Comparison of ENCODE assay signal across 27 cellular contexts in genomic region chr5:15787676-15788075, GRCh38.
DNase-seq lines count a peak whose midpoint lies in the region; ATAC-seq and TF ChIP-seq lines count a peak whose summit lies in the region.
"Had no signal": no experiment of that assay in that cellular context is flagged by ENCODE, and none has a peak within 500 bp of the region (broad histone marks: within the 10 kb centered on the region; RNA-seq: fewer than 3 reads in every experiment).

No MANE protein-coding gene starts in this region.

- no peak for ATAC-seq in heart right ventricle
- ATAC-seq in left cardiac atrium, result no peak
- ATAC-seq in GM18861 (IDR thresholded peaks at IDR 0.05; ENCODE audit: unreplicated experiment), result no peak
- ATAC-seq: HepG2 had no signal

- H4K20me1 ChIP-seq in SK-N-SH (ENCODE audit: insufficient read depth), result 0 out of 2 replicates have a peak, but pooled peaks cover 3% of the 10 kb centered on the region
- H4K20me1 ChIP-seq: BLaER1 had no signal

- TF ChIP-seq RAD21 in SK-N-SH (IDR thresholded peaks at IDR 0.05; ENCODE audit: low read length), result no peak

- 71 to 77% methylated on average over 2 of the region's 2 CpGs for WGBS in heart right ventricle, 2 donors
- WGBS in SK-N-SH (ENCODE audit: low lambda C conversion rate), result 63% methylated on average over 2 of the region's 2 CpGs

- POLR2A ChIA-PET in SK-N-SH (lab: Yijun Ruan, JAX), result no interaction called here

- DNase-seq in heart right ventricle, result no peak
- no peak for DNase-seq in left cardiac atrium
- no peak for DNase-seq in SK-N-SH
- DNase-seq in cerebellum (ENCODE audit: low spot score), result peak; percentile 70
- DNase-seq in DMS153 treated with DMSO at 0.1 percent for 48 hours (lab: John Stamatoyannopoulos, UW; ENCODE audit: unreplicated experiment), result no peak
- no peak for DNase-seq in activated naive CD4-positive, alpha-beta T cell treated with Interleukin-2 at 50 U/mL for 16 hours
- DNase-seq: 8988T; ACHN; CD4-positive, CD25-positive, alpha-beta regulatory T cell; DMS153; GDM1; Karpas-422; NCI-H1092 treated with DMSO at 0.1 percent for 48 hours; NCI-H1436; NCI-H187; NCI-H2081 treated with DMSO at 0.1 percent for 48 hours; NCI-H2171; NCI-H226; NCI-H510A; NCI-H69; OCI-M1; Peyer's patch; SHP77 treated with DMSO at 0.1 percent for 48 hours had no signal

- H3K4me1 ChIP-seq in heart right ventricle (peaks cover 0 to 61% (median 40%) of the 10 kb centered on the region in 9 donors), SK-N-SH (ENCODE audit: control insufficient read depth in 1 of 2, insufficient read depth in 2 of 2, low read depth in 1 of 2, low read length in 1 of 2) (peaks cover 12% of the 10 kb centered on the region in 2 experiments)
- H3K4me1 ChIP-seq: BLaER1, Peyer's patch had no signal

- no peaks in the 10 kb centered on the region for H3K9me2 ChIP-seq in SK-N-SH

- TF ChIP-seq EP300 in SK-N-SH (IDR thresholded peaks at IDR 0.05; ENCODE audit: borderline replicate concordance in 1 of 2, low read depth in 1 of 2, low read length in 1 of 2), result no peak

- CTCF ChIA-PET in SK-N-SH (lab: Yijun Ruan, JAX), result interaction anchor here (1.0 to 1.3 kb wide), 2 partner anchors 9 to 37 kb away, joined by 3 to 4 read pairs; no protein-coding TSS in a partner anchor

- H3F3A ChIP-seq in SK-N-SH (replicated peaks; ENCODE audit: insufficient read depth), result no peaks in the 10 kb centered on the region

- no peak overlapping the region for H3K9ac ChIP-seq in SK-N-SH
- H3K9ac ChIP-seq: BLaER1 had no signal

- no peaks in the 10 kb centered on the region for H3K79me2 ChIP-seq in SK-N-SH (ENCODE audit: insufficient read depth)

- H3K9me3 ChIP-seq in heart right ventricle, result no peaks in the 10 kb centered on the region
- no peaks in the 10 kb centered on the region for H3K9me3 ChIP-seq in SK-N-SH
- H3K9me3 ChIP-seq: BLaER1, Peyer's patch had no signal

- no peak overlapping the region for H2AFZ ChIP-seq in SK-N-SH (ENCODE audit: low read depth)

- H3K27ac ChIP-seq in heart right ventricle (peak overlapping the region in 8 of 10 donors; percentile 8 to 66 (median 34)), SK-N-SH (ENCODE audit: low read depth in 2 of 2, low read length in 1 of 2) (peak overlapping the region in 1 of 2 experiments; percentile 6; a peak in 2 of 4 replicates)
- H3K27ac ChIP-seq: BLaER1, Peyer's patch, SK-N-MC had no signal

- H3K27me3 ChIP-seq in heart right ventricle (no peaks in the 10 kb centered on the region), SK-N-SH (ENCODE audit: insufficient read depth) (no peaks in the 10 kb centered on the region)
- H3K27me3 ChIP-seq: BLaER1, Peyer's patch had no signal

- H3K4me2 ChIP-seq in SK-N-SH, result no peak overlapping the region
- H3K4me2 ChIP-seq: BLaER1 had no signal

- H3K36me3 ChIP-seq in heart right ventricle, result no peaks in the 10 kb centered on the region
- no peaks in the 10 kb centered on the region for H3K36me3 ChIP-seq in SK-N-SH (replicated peaks in 1 of 2; ENCODE audit: control insufficient read depth in 1 of 2, insufficient read depth in 2 of 2, low read length in 1 of 2)
- H3K36me3 ChIP-seq: BLaER1, Peyer's patch had no signal

- TF ChIP-seq CTCF in heart right ventricle (IDR thresholded peaks at IDR 0.05), result no peak
- TF ChIP-seq CTCF in SK-N-SH (IDR thresholded peaks at IDR 0.05), result no peak

- intact Hi-C loops in heart right ventricle (cut with DNase I) (loop anchor here in 1 of 10 donors (10.0 kb wide), 1 partner anchor 283 kb away; the partner anchor contains the start of gene FBXL7), left cardiac atrium (cut with DNase I) (no loop called here)

- no peak overlapping the region for H3K4me3 ChIP-seq in heart right ventricle
- no peak overlapping the region for H3K4me3 ChIP-seq in SK-N-SH (ENCODE audit: low read depth in 2 of 2, low read length in 1 of 2)
- H3K4me3 ChIP-seq: BLaER1, Peyer's patch had no signal

TF ChIP-seq in SK-N-SH, 30 proteins besides CTCF, POLR2A, EP300 and RAD21:
- peak; percentile 7; the same call in 1 of the 2 replicates for TF ChIP-seq TCF12 (IDR thresholded peaks at IDR 0.05)
- TF ChIP-seq PBX3 (IDR thresholded peaks at IDR 0.05), result peak; percentile 38; the same call in 1 of the 2 replicates
- TF ChIP-seq USF2 (IDR thresholded peaks at IDR 0.05; ENCODE audit: borderline replicate concordance, low read depth, low read length), result no peak
